ENCODE assay signal across 8 cellular contexts in genomic region chr10:27743736-27744477, GRCh38. TPM values are rescaled to one million over a fixed set of nuclear protein-coding genes. Genes with fewer than 3 reads are reported as not detected.
DNase-seq lines count a peak whose midpoint lies in the region; ATAC-seq and TF ChIP-seq lines count a peak whose summit lies in the region.

No MANE protein-coding gene starts in this region.

- H3K27ac ChIP-seq in HCT116 (ENCODE audit: low read depth, low read length) (peak overlapping the region; percentile 97), right atrium auricular region (peak overlapping the region in 1 of 2 donors; percentile 59), skeletal muscle tissue (ENCODE audit: low read depth, low read length) (no peak overlapping the region)

- CTCF ChIA-PET in HCT116 (lab: Charles Lee): interaction anchor here (1.9 kb wide), 1 partner anchor 498 kb away, joined by 11 read pairs; no protein-coding TSS in a partner anchor

- H4K20me1 ChIP-seq in HCT116 (ENCODE audit: insufficient read depth): no peaks in the 10 kb centered on the region

- TF ChIP-seq CTCF in HCT116 (IDR thresholded peaks at IDR 0.05 in 2 of 3, conservative IDR thresholded peaks at IDR 0.05 in 1 of 3; ENCODE audit: borderline replicate concordance in 1 of 3, insufficient read depth in 1 of 3, low read depth in 2 of 3, low read length in 2 of 3): no peak
- no peak for TF ChIP-seq CTCF in right atrium auricular region (IDR thresholded peaks at IDR 0.05)

- peaks cover 24% of the 10 kb centered on the region for H3K79me2 ChIP-seq in HCT116 (ENCODE audit: insufficient read depth, low read length)

- H3K9me3 ChIP-seq in HCT116 (ENCODE audit: control insufficient read depth in 1 of 2, insufficient read depth in 1 of 2, low read depth in 1 of 2, low read length in 2 of 2) (no peaks in the 10 kb centered on the region), right atrium auricular region (no peaks in the 10 kb centered on the region), skeletal muscle tissue (ENCODE audit: control insufficient read depth in 3 of 3, low read length in 3 of 3) (no peaks in the 10 kb centered on the region)

- peak overlapping the region; percentile 81 for H3K4me2 ChIP-seq in HCT116 (ENCODE audit: low read length)

- peak; percentile 8 for ATAC-seq in HCT116
- ATAC-seq in GM21367 (IDR thresholded peaks at IDR 0.05; ENCODE audit: unreplicated experiment): no peak
- ATAC-seq in HG02870 (IDR thresholded peaks at IDR 0.05; ENCODE audit: unreplicated experiment): no peak
- no peak for ATAC-seq in sciatic nerve

- no peaks in the 10 kb centered on the region for H3K27me3 ChIP-seq in HCT116 (ENCODE audit: insufficient read depth, low read length)
- peaks cover 11 to 36% of the 10 kb centered on the region in 2 donors for H3K27me3 ChIP-seq in right atrium auricular region
- peaks cover 72 to 74% (median 72%) of the 10 kb centered on the region in 3 donors for H3K27me3 ChIP-seq in skeletal muscle tissue (ENCODE audit: control insufficient read depth in 3 of 3, insufficient read depth in 3 of 3, low read length in 3 of 3)

- intact Hi-C loops in HCT116 (cut with micrococcal nuclease): loop anchor here (2.0 to 5.0 kb wide), 3 partner anchors 433 to 638 kb away; no protein-coding TSS in a partner anchor
- intact Hi-C loops in sciatic nerve (cut with DNase I): no loop called here

- BruUV-seq in HCT116 (replicated peaks; lab: Mats Ljungman, UMichigan): TSS peak; percentile 17

- peaks cover 13 to 17% of the 10 kb centered on the region in 2 experiments; a peak in 3 of 4 replicates for H3K4me1 ChIP-seq in HCT116 (ENCODE audit: control insufficient read depth in 1 of 2, insufficient read depth in 2 of 2, low read length in 2 of 2)
- peaks cover 0 to 61% of the 10 kb centered on the region in 2 donors for H3K4me1 ChIP-seq in right atrium auricular region
- peaks cover 30 to 46% (median 35%) of the 10 kb centered on the region in 3 donors for H3K4me1 ChIP-seq in skeletal muscle tissue (ENCODE audit: control insufficient read depth in 3 of 3, insufficient read depth in 3 of 3, low read length in 3 of 3)

- RAD21 ChIA-PET in HCT116 (lab: Charles Lee; ENCODE audit: low non-redundant PET in 1 of 2, low total read pairs in 2 of 2, uncharacterized antibody in 2 of 2, unreplicated experiment in 2 of 2): no interaction called here

- POLR2A ChIA-PET in HCT116 (lab: Charles Lee): no interaction called here

- DNase-seq in HCT116 (ENCODE audit: low read depth, low spot score) (no peak), right atrium auricular region (ENCODE audit: low spot score) (no peak), RPMI8226 (no peak), sciatic nerve (ENCODE audit: low spot score) (no peak)
- peak; percentile 64 for DNase-seq in activated CD8-positive, alpha-beta memory T cell treated with anti-CD3 and anti-CD28 coated beads, Interleukin-2, amount 50 U/mL, for 48 hours

- H3K4me3 ChIP-seq in HCT116 (replicated peaks in 1 of 2; ENCODE audit: low read depth in 1 of 2, low read length in 2 of 2) (peak overlapping the region; percentile 46 to 57), right atrium auricular region (peak overlapping the region; percentile 58 to 65), skeletal muscle tissue (ENCODE audit: low read length in 3 of 3) (peak overlapping the region; percentile 57 to 73 (median 63))

- TF ChIP-seq RAD21 in HCT116 (IDR thresholded peaks at IDR 0.05; ENCODE audit: low read depth): no peak

- TF ChIP-seq POLR2A in HCT116 (IDR thresholded peaks at IDR 0.05; ENCODE audit: borderline replicate concordance, extremely low read depth, insufficient read depth, insufficient read length): no peak

- H3K9me2 ChIP-seq in HCT116 (ENCODE audit: insufficient read depth): no peaks in the 10 kb centered on the region

- H3K9ac ChIP-seq in HCT116 (ENCODE audit: low read length): peak overlapping the region; percentile 65
- peak overlapping the region in 2 of 3 donors; percentile 56 to 60 for H3K9ac ChIP-seq in skeletal muscle tissue (ENCODE audit: low read depth in 1 of 3, low read length in 3 of 3)

- no peak overlapping the region for H2AFZ ChIP-seq in HCT116 (ENCODE audit: low read depth, low read length, poor library complexity, severe bottlenecking)

- H3K36me3 ChIP-seq in HCT116 (ENCODE audit: control insufficient read depth in 1 of 2, insufficient read depth in 2 of 2, low read length in 2 of 2) (peaks cover 0 to 3% of the 10 kb centered on the region in 2 experiments; a peak in 1 of 4 replicates), right atrium auricular region (no peaks in the 10 kb centered on the region), skeletal muscle tissue (ENCODE audit: control insufficient read depth in 3 of 3, insufficient read depth in 3 of 3, low read length in 3 of 3) (no peaks in the 10 kb centered on the region)

TF ChIP-seq in HCT116, 20 proteins besides CTCF, POLR2A, EP300 and RAD21:
- TF ChIP-seq CBX3 (IDR thresholded peaks at IDR 0.05; ENCODE audit: low read depth) (no peak), ZNF274 (IDR thresholded peaks at IDR 0.05; ENCODE audit: low read depth, low read length) (no peak)
TF ChIP-seq in HCT116: peak in this region for 0.

RNA-seq across cellular contexts. Expression of gene MKX, which starts 1.7 kb away (rescaled TPM):
- 27.5 TPM for total RNA-seq in HCT116 (2021; ENCODE audit: unreplicated experiment)
- 19.1 and 21.2 TPM in 2 replicates for polyA plus RNA-seq in HCT116 (2012)
- under 1 TPM; 0.22 to 0.63 TPM for total RNA-seq in right atrium auricular region
- 5.2 TPM for total RNA-seq in skeletal muscle tissue
- 0.94 TPM for total RNA-seq in sciatic nerve
